1 cellular context compared by ENCODE assay signal in genomic region chrX:133980406-133980805, GRCh38.
TF ChIP-seq lines count a peak whose summit lies in the region.

No MANE protein-coding gene starts in this region.

TF ChIP-seq in SK-N-SH treated with all-trans-retinoic acid at 6 μM for 48 hours, 23 proteins besides CTCF, POLR2A, EP300 and RAD21 (continued from another document):
- TF ChIP-seq CREB5 (CRISPR knock-in tag; IDR thresholded peaks at IDR 0.05; ENCODE audit: low read depth), result no peak
- TF ChIP-seq ZC3H10 (CRISPR knock-in tag; IDR thresholded peaks at IDR 0.05), result no peak
- no peak for TF ChIP-seq SNAI2 (CRISPR knock-in tag; IDR thresholded peaks at IDR 0.05)
- TF ChIP-seq PATZ1 (CRISPR knock-in tag; IDR thresholded peaks at IDR 0.05; ENCODE audit: borderline replicate concordance), result no peak
- TF ChIP-seq CSRNP3 (CRISPR knock-in tag; IDR thresholded peaks at IDR 0.05), result no peak
- TF ChIP-seq ARNTL (CRISPR knock-in tag; IDR thresholded peaks at IDR 0.05; ENCODE audit: borderline replicate concordance, low read depth), result no peak
- TF ChIP-seq ZNF70 (CRISPR knock-in tag; IDR thresholded peaks at IDR 0.05), result no peak
- no peak for TF ChIP-seq GLIS3 (CRISPR knock-in tag; IDR thresholded peaks at IDR 0.05)
- no peak for TF ChIP-seq TCF4 (CRISPR knock-in tag; IDR thresholded peaks at IDR 0.05; ENCODE audit: borderline replicate concordance)
- TF ChIP-seq TOX (CRISPR knock-in tag; IDR thresholded peaks at IDR 0.05; ENCODE audit: borderline replicate concordance), result no peak
- TF ChIP-seq ISL1 (CRISPR knock-in tag; IDR thresholded peaks at IDR 0.05), result no peak
